ENCODE assay signal across 8 cellular contexts in the genomic region with DNA sequence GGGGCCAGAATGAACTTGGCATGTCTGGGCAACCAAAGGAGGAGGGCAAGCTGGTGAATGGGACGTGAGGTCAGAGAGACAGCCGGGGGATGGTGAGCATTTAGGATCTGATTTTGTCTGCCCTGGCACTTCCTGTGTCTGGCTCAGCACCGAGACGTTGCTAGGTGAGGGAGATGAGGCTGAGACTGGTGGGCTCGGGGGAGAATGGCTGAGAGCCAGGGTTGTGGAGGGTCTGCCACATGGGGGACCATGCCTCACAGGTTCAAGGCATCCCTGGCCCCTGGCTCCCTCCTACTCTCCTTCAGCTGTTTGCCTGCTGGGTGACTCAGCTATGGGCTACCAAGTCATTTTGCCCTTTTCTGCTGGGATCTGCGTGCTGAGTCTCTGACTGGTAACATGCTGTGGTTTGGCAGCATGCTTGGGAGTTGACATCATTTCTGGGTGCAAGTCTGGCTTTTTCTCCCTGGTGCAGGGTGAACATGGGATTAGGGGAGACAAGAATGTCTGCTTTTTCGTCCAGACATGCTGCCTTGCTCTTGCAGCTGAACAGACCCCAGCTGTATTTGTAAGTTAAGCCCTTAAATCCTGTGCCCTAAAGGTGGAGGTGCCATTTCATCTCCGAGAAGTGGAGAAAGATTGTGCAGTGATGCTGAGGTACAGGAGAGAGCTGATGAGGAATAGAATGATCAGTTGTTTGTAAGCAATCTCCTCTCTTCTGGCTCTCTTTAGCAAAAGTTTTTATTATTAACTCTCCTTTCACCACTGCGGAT. TPM values are rescaled to one million over a fixed set of nuclear protein-coding genes. Genes with fewer than 3 reads are reported as not detected.
DNase-seq lines count a peak whose midpoint lies in the region; ATAC-seq and TF ChIP-seq lines count a peak whose summit lies in the region.

No MANE protein-coding gene starts in this region.

- H3K4me1 Mint-ChIP-seq in activated T-helper 17 cell treated with anti-CD3 and anti-CD28 coated beads, Interleukin-2, amount 50 U/mL, for 72 hours = peaks cover 49% of the 10 kb centered on the region

- H3K9me3 ChIP-seq in heart right ventricle = no peaks in the 10 kb centered on the region

- no peak overlapping the region for H3K4me3 ChIP-seq in heart right ventricle

- H3K36me3 Mint-ChIP-seq in activated T-helper 17 cell treated with anti-CD3 and anti-CD28 coated beads, Interleukin-2, amount 50 U/mL, for 72 hours (ENCODE audit: low read depth) = peaks cover 32% of the 10 kb centered on the region

- ATAC-seq in GM18868 (IDR thresholded peaks at IDR 0.05; ENCODE audit: unreplicated experiment) (peak; percentile 60), heart right ventricle (peak in 5 of 8 donors; percentile 9 to 80 (median 31)), GM18502 (IDR thresholded peaks at IDR 0.05; ENCODE audit: poor library complexity, unreplicated experiment) (no peak), HG03196 (IDR thresholded peaks at IDR 0.05; ENCODE audit: unreplicated experiment) (no peak)
- peak; percentile 100 for ATAC-seq in activated T-helper 17 cell treated with anti-CD3 and anti-CD28 coated beads, Interleukin-2, amount 50 U/mL, for 72 hours (replicated peaks)

- intact Hi-C loops in heart right ventricle (cut with DNase I) = loop anchor here in 1 of 10 donors (10.0 kb wide), 1 partner anchor 420 kb away; no protein-coding TSS in a partner anchor

- DNase-seq in NCI-H1694 treated with DMSO at 0.1 percent for 48 hours (lab: John Stamatoyannopoulos, UW) (peak; percentile 48), heart right ventricle (peak in 1 of 2 donors; percentile 31), NCI-H446 treated with DMSO at 0.1 percent for 48 hours (lab: John Stamatoyannopoulos, UW) (no peak)
- peak; percentile 70 to 75 for DNase-seq in stimulated activated CD4-positive, alpha-beta T cell treated with anti-CD3 and anti-CD28 coated beads, Interleukin-2, amount 100 ng/mL, for 24 hours

- peaks cover 0 to 17% (median 0%) of the 10 kb centered on the region in 9 donors for H3K36me3 ChIP-seq in heart right ventricle

- peaks cover 6% of the 10 kb centered on the region for H3K9me3 Mint-ChIP-seq in activated T-helper 17 cell treated with anti-CD3 and anti-CD28 coated beads, Interleukin-2, amount 50 U/mL, for 72 hours

- no peaks in the 10 kb centered on the region for H3K27me3 Mint-ChIP-seq in activated T-helper 17 cell treated with anti-CD3 and anti-CD28 coated beads, Interleukin-2, amount 50 U/mL, for 72 hours

- H3K27ac Mint-ChIP-seq in activated T-helper 17 cell treated with anti-CD3 and anti-CD28 coated beads, Interleukin-2, amount 50 U/mL, for 72 hours = peak overlapping the region; percentile 91

- no peak for TF ChIP-seq CTCF in heart right ventricle (IDR thresholded peaks at IDR 0.05)

- H3K4me1 ChIP-seq in heart right ventricle = peaks cover 10 to 68% (median 50%) of the 10 kb centered on the region in 9 donors

- H3K27me3 ChIP-seq in heart right ventricle = no peaks in the 10 kb centered on the region

- WGBS in heart right ventricle, 2 donors = 61 to 84% methylated on average over 9 of the region's 9 CpGs

- H3K4me3 Mint-ChIP-seq in activated T-helper 17 cell treated with anti-CD3 and anti-CD28 coated beads, Interleukin-2, amount 50 U/mL, for 72 hours = peak overlapping the region; percentile 56

- H3K27ac ChIP-seq in heart right ventricle = peak overlapping the region in 4 of 10 donors; percentile 21 to 74 (median 38)

RNA-seq across cellular contexts. Expression of a gene that starts 17.6 kb away (rescaled TPM):
- 10 to 100 TPM; 49.7 to 53.6 TPM for total RNA-seq in activated T-helper 17 cell treated with anti-CD3 and anti-CD28 coated beads, Interleukin-2, amount 50 U/mL, for 72 hours
- 10 to 100 TPM; 21.3 to 35.1 (median 25.8) TPM for total RNA-seq in heart right ventricle
- 10 to 100 TPM in 1 of 2 donors, 1 to 10 TPM in 1; 9.7 to 27.5 TPM for polyA plus RNA-seq in heart right ventricle

Comparison
In these comparisons a context has a peak if more than half of its experiments do, and no peak if none do; other contexts are left out.
1. ATAC-seq: peak in GM18868 (single experiment), activated T-helper 17 cell treated with anti-CD3 and anti-CD28 coated beads, Interleukin-2, amount 50 U/mL, for 72 hours (single experiment) and heart right ventricle (5 of 8); none in GM18502 (single experiment) and HG03196 (single experiment).